In the genomic region with DNA sequence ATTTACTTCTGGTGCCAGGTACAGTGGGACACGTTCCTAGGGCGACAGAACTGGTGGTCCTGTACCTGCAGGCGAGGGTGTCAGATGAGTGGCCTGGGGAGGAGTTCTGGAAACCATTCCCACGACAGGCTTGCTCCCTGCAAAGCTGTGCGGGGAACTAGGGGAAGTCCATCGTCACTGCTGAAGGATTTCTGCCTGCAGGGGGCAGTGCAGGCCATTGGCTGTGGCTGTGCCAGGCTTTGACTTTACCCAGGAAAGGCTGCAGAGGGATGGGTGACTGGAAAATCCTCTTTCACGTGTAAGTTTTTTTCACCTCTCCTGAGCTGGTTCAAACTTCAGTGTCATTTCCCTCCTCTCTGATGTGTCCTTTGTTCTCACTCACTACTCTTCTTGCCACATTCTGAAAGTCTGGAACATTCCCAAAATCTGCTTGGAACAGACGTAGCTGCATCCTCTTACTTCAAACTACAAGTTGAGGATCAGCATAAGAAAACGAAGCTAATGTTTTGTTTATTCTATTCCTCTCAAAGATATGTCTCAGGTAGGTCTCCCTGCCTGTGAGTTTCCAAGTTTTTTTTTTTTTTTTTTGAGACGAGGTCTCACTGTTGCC, we compare ENCODE assay signal across 8 cellular contexts.
DNase-seq lines count a peak whose midpoint lies in the region; ATAC-seq and TF ChIP-seq lines count a peak whose summit lies in the region.

No MANE protein-coding gene starts in this region.

- H3K27ac ChIP-seq in SJCRH30: no peak overlapping the region
- H3K27ac ChIP-seq in right atrium auricular region: no peak overlapping the region
- H3K27ac ChIP-seq in sigmoid colon: no peak overlapping the region

- no peaks in the 10 kb centered on the region; the same call in 1 of the 2 replicates for H3K27me3 ChIP-seq in SJCRH30
- no peaks in the 10 kb centered on the region for H3K27me3 ChIP-seq in right atrium auricular region
- no peaks in the 10 kb centered on the region for H3K27me3 ChIP-seq in sigmoid colon

- H3K4me1 ChIP-seq in SJCRH30 (no peaks in the 10 kb centered on the region), right atrium auricular region (peaks cover 0 to 4% of the 10 kb centered on the region in 2 donors), sigmoid colon (peaks cover 0 to 11% (median 2%) of the 10 kb centered on the region in 4 donors)

- TF ChIP-seq CTCF in right atrium auricular region (IDR thresholded peaks at IDR 0.05) (peak; percentile 69 to 85), sigmoid colon (IDR thresholded peaks at IDR 0.05) (peak; percentile 46 to 72 (median 64))

- DNase-seq in DMS53 treated with DMSO at 0.1 percent for 48 hours (lab: John Stamatoyannopoulos, UW; ENCODE audit: unreplicated experiment) (peak; percentile 66), SJCRH30 (peak; percentile 67 to 85), amniotic stem cell (lab: John Stamatoyannopoulos, UW) (peak; percentile 11), right atrium auricular region (ENCODE audit: low spot score) (peak; percentile 78), sigmoid colon (peak; percentile 69), KG1 (lab: John Stamatoyannopoulos, UW) (no peak)

- TF ChIP-seq RAD21 in Ishikawa (IDR thresholded peaks at IDR 0.05; ENCODE audit: low read depth): peak; percentile 84

- no peak overlapping the region for H3K4me3 ChIP-seq in SJCRH30
- H3K4me3 ChIP-seq in right atrium auricular region: no peak overlapping the region
- no peak overlapping the region for H3K4me3 ChIP-seq in sigmoid colon

- H3K9me3 ChIP-seq in SJCRH30 (replicated peaks) (no peaks in the 10 kb centered on the region), right atrium auricular region (no peaks in the 10 kb centered on the region), sigmoid colon (no peaks in the 10 kb centered on the region)

- intact Hi-C loops in sigmoid colon (cut with DNase I): loop anchor here (10.0 kb wide), 1 partner anchor 261 kb away; no protein-coding TSS in a partner anchor

- TF ChIP-seq POLR2A in sigmoid colon (IDR thresholded peaks at IDR 0.05): no peak

- ATAC-seq in GM21390 (IDR thresholded peaks at IDR 0.05; ENCODE audit: unreplicated experiment): peak; percentile 66

- H3K36me3 ChIP-seq in SJCRH30 (no peaks in the 10 kb centered on the region), right atrium auricular region (no peaks in the 10 kb centered on the region), sigmoid colon (no peaks in the 10 kb centered on the region)

- WGBS in sigmoid colon, 2 donors: 16 to 29% methylated on average over 10 of the region's 10 CpGs

- TF ChIP-seq EP300 in Ishikawa (IDR thresholded peaks at IDR 0.05; ENCODE audit: borderline replicate concordance) (no peak), sigmoid colon (IDR thresholded peaks at IDR 0.05) (no peak)

TF ChIP-seq in Ishikawa, 13 proteins besides CTCF, POLR2A, EP300 and RAD21:
- TF ChIP-seq NFIC (IDR thresholded peaks at IDR 0.05) (no peak), USF1 (IDR thresholded peaks at IDR 0.05) (no peak), TEAD4 (IDR thresholded peaks at IDR 0.05) (peak; percentile 83), ZBTB7A (IDR thresholded peaks at IDR 0.05; ENCODE audit: low read depth) (no peak), FOXM1 (IDR thresholded peaks at IDR 0.05; ENCODE audit: borderline replicate concordance, low read depth) (no peak), EGR1 (IDR thresholded peaks at IDR 0.05) (no peak)
